Comparison of ENCODE assay signal across 8 cellular contexts in the genomic region with DNA sequence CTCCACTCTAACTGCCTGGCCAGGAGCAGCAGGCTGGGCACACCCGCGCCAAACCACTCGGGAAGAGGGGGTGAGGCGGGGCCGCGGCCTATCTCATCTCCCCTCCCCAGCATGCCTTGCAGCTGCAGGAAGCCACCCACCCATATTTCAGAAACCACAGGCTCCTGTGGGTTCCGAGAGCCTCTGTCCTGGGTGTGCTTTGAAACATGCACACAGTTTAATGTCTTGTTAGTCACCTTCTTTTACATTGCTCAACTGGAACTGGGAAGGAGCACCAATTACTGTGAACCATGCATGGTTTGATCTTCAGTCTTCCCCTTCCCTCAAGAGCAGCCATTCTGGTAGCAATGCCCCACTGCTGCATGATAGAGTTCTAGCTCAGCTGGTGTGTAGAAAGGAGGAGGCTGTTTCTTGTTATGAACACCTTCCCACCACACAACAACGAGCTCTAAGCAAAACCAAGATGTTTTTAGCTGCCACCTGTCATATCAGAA. TPM values are rescaled to one million over a fixed set of nuclear protein-coding genes. Genes with fewer than 3 reads are reported as not detected.
DNase-seq lines count a peak whose midpoint lies in the region; ATAC-seq and TF ChIP-seq lines count a peak whose summit lies in the region.

No MANE protein-coding gene starts in this region.

- TF ChIP-seq CTCF in Peyer's patch (IDR thresholded peaks at IDR 0.05), result no peak

- no peaks in the 10 kb centered on the region for H3K27me3 Mint-ChIP-seq in activated T-helper 17 cell treated with anti-CD3 and anti-CD28 coated beads, Interleukin-2, amount 50 U/mL, for 72 hours

- H3K27me3 ChIP-seq in Peyer's patch, result no peaks in the 10 kb centered on the region
- no peaks in the 10 kb centered on the region; the same call in 1 of the 2 replicates for H3K27me3 ChIP-seq in SJCRH30

- DNase-seq in Peyer's patch, result peak; percentile 53 to 91 (median 88)
- DNase-seq in stimulated activated CD4-positive, alpha-beta T cell treated with anti-CD3 and anti-CD28 coated beads, Interleukin-15, amount 100 ng/mL, for 48 hours (ENCODE audit: low read depth in 2 of 2), result peak; percentile 69 to 71
- no peak for DNase-seq in SJCRH30
- no peak for DNase-seq in SW 1271 (lab: John Stamatoyannopoulos, UW)
- no peak for DNase-seq in glomerular visceral epithelial cell (ENCODE audit: extremely low spot score)

- peak overlapping the region; percentile 79 for H3K4me3 Mint-ChIP-seq in activated T-helper 17 cell treated with anti-CD3 and anti-CD28 coated beads, Interleukin-2, amount 50 U/mL, for 72 hours

- H3K36me3 Mint-ChIP-seq in activated T-helper 17 cell treated with anti-CD3 and anti-CD28 coated beads, Interleukin-2, amount 50 U/mL, for 72 hours (ENCODE audit: low read depth), result peaks cover 13% of the 10 kb centered on the region

- peaks cover 78% of the 10 kb centered on the region for H3K4me1 Mint-ChIP-seq in activated T-helper 17 cell treated with anti-CD3 and anti-CD28 coated beads, Interleukin-2, amount 50 U/mL, for 72 hours

- peak overlapping the region; percentile 95 for H3K27ac Mint-ChIP-seq in activated T-helper 17 cell treated with anti-CD3 and anti-CD28 coated beads, Interleukin-2, amount 50 U/mL, for 72 hours

- no peaks in the 10 kb centered on the region for H3K9me3 Mint-ChIP-seq in activated T-helper 17 cell treated with anti-CD3 and anti-CD28 coated beads, Interleukin-2, amount 50 U/mL, for 72 hours

- ATAC-seq in GM18499 (IDR thresholded peaks at IDR 0.05; ENCODE audit: insufficient read depth, unreplicated experiment) (peak; percentile 33), HG02840 (IDR thresholded peaks at IDR 0.05; ENCODE audit: low FRiP score, unreplicated experiment) (peak; percentile 39)
- ATAC-seq in activated T-helper 17 cell treated with anti-CD3 and anti-CD28 coated beads, Interleukin-2, amount 50 U/mL, for 72 hours (replicated peaks), result peak; percentile 75

- H3K4me3 ChIP-seq in Peyer's patch, result peak overlapping the region in 1 of 4 donors; percentile 3
- H3K4me3 ChIP-seq in SJCRH30, result no peak overlapping the region

- H3K9me3 ChIP-seq in Peyer's patch, result no peaks in the 10 kb centered on the region
- no peaks in the 10 kb centered on the region for H3K9me3 ChIP-seq in SJCRH30 (replicated peaks)

- H3K4me1 ChIP-seq in Peyer's patch (peaks cover 0 to 52% (median 19%) of the 10 kb centered on the region in 4 donors), SJCRH30 (no peaks in the 10 kb centered on the region)

- no peak for TF ChIP-seq POLR2A in Peyer's patch (IDR thresholded peaks at IDR 0.05)

- H3K27ac ChIP-seq in Peyer's patch (peak overlapping the region; percentile 24 to 81 (median 66)), SJCRH30 (no peak overlapping the region)

- H3K36me3 ChIP-seq in Peyer's patch (no peaks in the 10 kb centered on the region), SJCRH30 (no peaks in the 10 kb centered on the region)

RNA-seq across cellular contexts. Expression of a gene that starts 37.6 kb away (rescaled TPM):
- 100 to 1,000 TPM in 1 of 4 donors, 10 to 100 TPM in 3; 25.3 to 108 (median 31.7) TPM for total RNA-seq in Peyer's patch
- 100 to 1,000 TPM; 253 to 343 TPM for total RNA-seq in activated T-helper 17 cell treated with anti-CD3 and anti-CD28 coated beads, Interleukin-2, amount 50 U/mL, for 72 hours
- total RNA-seq in SJCRH30 (2014; rRNA removed; shearing (Covaris generic)), result not detected in 2 replicates

Comparison
In these comparisons a context has a peak if more than half of its experiments do, and no peak if none do; other contexts are left out.
1. DNase-seq: peak in Peyer's patch (3 of 3) and stimulated activated CD4-positive, alpha-beta T cell treated with anti-CD3 and anti-CD28 coated beads, Interleukin-15, amount 100 ng/mL, for 48 hours (2 of 2); none in SJCRH30 (0 of 2), SW 1271 (0 of 2) and glomerular visceral epithelial cell (single experiment).
2. RNA of a gene that starts 37.6 kb away (total RNA-seq): 253 to 343 TPM in activated T-helper 17 cell treated with anti-CD3 and anti-CD28 coated beads, Interleukin-2, amount 50 U/mL, for 72 hours and 25.3 to 108 TPM in Peyer's patch; not detected in SJCRH30; every median in the first group is over 10 times any median in the second.
3. Peak in every context shown above with its lines, with median percentiles within 50 percentile points of each other: ATAC-seq.